In the genomic region with DNA sequence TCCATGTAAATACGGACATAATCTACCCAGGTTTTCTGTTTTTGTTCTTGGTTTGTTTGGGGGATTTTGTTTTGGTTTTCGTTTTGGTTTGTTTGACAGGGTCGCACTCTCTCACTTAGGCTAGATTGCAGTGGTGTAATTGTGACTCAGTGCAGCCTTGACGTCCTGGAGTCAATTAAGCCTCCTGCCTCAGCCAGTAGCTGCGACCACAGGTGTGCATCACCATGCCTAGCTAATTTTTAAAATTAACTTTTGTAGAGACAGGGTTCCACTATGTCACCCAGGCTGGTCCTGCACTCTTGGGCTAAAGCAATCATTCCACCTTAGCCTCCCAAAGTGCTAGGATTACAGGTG, we compare ENCODE assay signal across 1 cellular context.
TF ChIP-seq lines count a peak whose summit lies in the region.

No MANE protein-coding gene starts in this region.

TF ChIP-seq in GM12878, 131 proteins besides CTCF, POLR2A, EP300 and RAD21:
- no peak for TF ChIP-seq RB1 (IDR thresholded peaks at IDR 0.05; ENCODE audit: borderline replicate concordance)
